In the genomic region with DNA sequence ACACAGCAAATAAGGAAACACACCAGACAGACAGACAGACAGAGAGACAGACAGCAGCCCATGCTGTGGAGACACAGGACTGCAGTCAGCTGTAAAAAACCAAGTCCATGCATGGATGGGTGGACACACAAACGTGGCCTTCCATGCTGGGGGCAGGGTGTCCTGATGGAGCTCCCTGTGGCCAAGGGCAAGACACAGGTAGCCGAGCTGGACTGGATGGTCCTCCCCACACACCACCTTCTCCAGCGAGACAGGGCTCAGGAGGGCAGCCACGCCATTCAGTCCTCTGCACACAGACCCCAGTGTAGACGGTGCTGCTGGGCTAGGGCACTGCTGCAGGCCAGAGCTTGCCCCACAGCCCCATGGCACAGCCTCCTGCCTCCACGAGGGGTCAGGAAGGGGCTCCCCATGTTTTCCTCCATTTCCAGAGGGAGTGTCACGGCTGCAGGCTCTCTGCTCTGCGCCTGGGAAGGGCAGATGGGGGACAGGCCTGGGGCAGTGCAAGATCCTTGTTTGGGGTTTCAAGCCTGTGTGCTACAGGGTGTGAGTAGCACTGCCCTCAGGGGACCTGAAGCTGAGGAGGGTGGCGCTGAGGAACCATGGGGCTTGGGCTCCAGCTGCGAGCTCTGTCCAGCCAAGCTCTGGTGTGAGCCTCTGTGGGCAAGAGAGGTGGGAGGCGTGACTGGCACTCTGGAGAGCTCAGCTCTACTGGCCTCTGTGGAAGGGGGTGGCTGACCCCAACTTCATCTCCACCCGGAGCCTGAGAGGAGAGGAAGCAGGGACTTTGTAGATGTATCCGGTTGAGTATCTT, we compare ENCODE assay signal across 23 cellular contexts.
"Had no signal": no experiment of that assay in that cellular context is flagged by ENCODE, and none has a peak within 500 bp of the region (broad histone marks: within the 10 kb centered on the region; RNA-seq: fewer than 3 reads in every experiment).

No MANE protein-coding gene starts in this region.

- H3K36me3 ChIP-seq: breast epithelium, lower lobe of right lung, thoracic aorta had no signal

- DNase-seq: activated CD4-positive, alpha-beta T cell treated with anti-CD3 and anti-CD28 coated beads for 36 hours; activated CD4-positive, alpha-beta T cell treated with anti-CD3 and anti-CD28 coated beads, Interleukin-2, amount 50 U/mL, for 4 hours; activated CD4-positive, CD25-positive, alpha-beta regulatory T cell; activated CD8-positive, alpha-beta memory T cell treated with anti-CD3 and anti-CD28 coated beads for 24 hours; activated gamma-delta T cell treated with Interleukin-2 at 50 U/mL for 16 hours; activated naive CD4-positive, alpha-beta T cell treated with anti-CD3 and anti-CD28 coated beads, Interleukin-2, amount 50 U/mL, for 16 hours; activated T-cell treated with anti-CD3 and anti-CD28 coated beads, Interleukin-2, amount 50 U/mL, for 1 hour; amniotic stem cell; central memory CD4-positive, alpha-beta T cell; effector CD8-positive, alpha-beta T cell; lower lobe of right lung; mesendoderm; natural killer cell; stimulated activated CD4-positive, alpha-beta T cell treated with anti-CD3 and anti-CD28 coated beads, Interleukin-12 subunit alpha, Interleukin-12 subunit beta, amount 100 ng/mL, for 4 hours; stimulated activated CD4-positive, alpha-beta T cell treated with anti-CD3 and anti-CD28 coated beads, Interleukin-4, amount 100 ng/mL, for 1 hour; trophoblast cell had no signal

- H3K9me3 Mint-ChIP-seq: activated T-helper 1 cell treated with anti-CD3 and anti-CD28 coated beads, Interleukin-12 subunit alpha, Interleukin-12 subunit beta, Interleukin-2, Interleukin-4 antibody, amounts not matched to agents 30 ng/mL and 10 ng/mL and 1 ng/mL, durations not matched to agents 14 hours and 24 hours and 36 hours; dendritic cell treated with granulocyte-macrophage colony-stimulating factor and Interleukin-4, amounts not matched to agents 40 ng/mL and 50 ng/mL, for 4 days; natural killer cell; stimulated activated naive CD8-positive, alpha-beta T cell treated with anti-CD3 and anti-CD28 coated beads, Interleukin-15, Interleukin-2, amounts not matched to agents 100 ng/mL and 50 ng/mL, for 24 hours had no signal

- H3K27ac ChIP-seq: breast epithelium, lower lobe of right lung, skin epidermis, thoracic aorta had no signal

- H3K4me1 Mint-ChIP-seq: activated CD4-positive, alpha-beta T cell treated with anti-CD3 and anti-CD28 coated beads for 36 hours; natural killer cell had no signal

- H3K4me1 ChIP-seq: breast epithelium, lower lobe of right lung had no signal

- H3K9me3 ChIP-seq: breast epithelium, lower lobe of right lung, thoracic aorta had no signal

- H3K4me3 ChIP-seq: breast epithelium, lower lobe of right lung, skin epidermis, thoracic aorta had no signal

- H3K27ac Mint-ChIP-seq: activated CD4-positive, alpha-beta T cell treated with anti-CD3 and anti-CD28 coated beads for 36 hours; activated T-helper 1 cell treated with anti-CD3 and anti-CD28 coated beads, Interleukin-12 subunit alpha, Interleukin-12 subunit beta, Interleukin-2, Interleukin-4 antibody, amounts not matched to agents 30 ng/mL and 10 ng/mL and 1 ng/mL, durations not matched to agents 14 hours and 24 hours and 36 hours; dendritic cell treated with granulocyte-macrophage colony-stimulating factor and Interleukin-4, amounts not matched to agents 40 ng/mL and 50 ng/mL, for 4 days; natural killer cell; stimulated activated naive CD8-positive, alpha-beta T cell treated with anti-CD3 and anti-CD28 coated beads, Interleukin-15, Interleukin-2, amounts not matched to agents 100 ng/mL and 50 ng/mL, for 24 hours had no signal

- H3K27me3 Mint-ChIP-seq: activated CD4-positive, alpha-beta T cell treated with anti-CD3 and anti-CD28 coated beads for 36 hours; dendritic cell treated with granulocyte-macrophage colony-stimulating factor and Interleukin-4, amounts not matched to agents 40 ng/mL and 50 ng/mL, for 4 days had no signal

- ATAC-seq: activated CD4-positive, alpha-beta T cell treated with anti-CD3 and anti-CD28 coated beads for 36 hours; lower lobe of right lung; natural killer cell; sciatic nerve had no signal

- H3K36me3 Mint-ChIP-seq: natural killer cell had no signal

- H3K4me3 Mint-ChIP-seq: activated CD4-positive, alpha-beta T cell treated with anti-CD3 and anti-CD28 coated beads for 36 hours; activated T-helper 1 cell treated with anti-CD3 and anti-CD28 coated beads, Interleukin-12 subunit alpha, Interleukin-12 subunit beta, Interleukin-2, Interleukin-4 antibody, amounts not matched to agents 30 ng/mL and 10 ng/mL and 1 ng/mL, durations not matched to agents 14 hours and 24 hours and 36 hours; dendritic cell treated with granulocyte-macrophage colony-stimulating factor and Interleukin-4, amounts not matched to agents 40 ng/mL and 50 ng/mL, for 4 days; natural killer cell; stimulated activated naive CD8-positive, alpha-beta T cell treated with anti-CD3 and anti-CD28 coated beads, Interleukin-15, Interleukin-2, amounts not matched to agents 100 ng/mL and 50 ng/mL, for 24 hours had no signal
